1 cellular context compared by ENCODE assay signal in the genomic region with DNA sequence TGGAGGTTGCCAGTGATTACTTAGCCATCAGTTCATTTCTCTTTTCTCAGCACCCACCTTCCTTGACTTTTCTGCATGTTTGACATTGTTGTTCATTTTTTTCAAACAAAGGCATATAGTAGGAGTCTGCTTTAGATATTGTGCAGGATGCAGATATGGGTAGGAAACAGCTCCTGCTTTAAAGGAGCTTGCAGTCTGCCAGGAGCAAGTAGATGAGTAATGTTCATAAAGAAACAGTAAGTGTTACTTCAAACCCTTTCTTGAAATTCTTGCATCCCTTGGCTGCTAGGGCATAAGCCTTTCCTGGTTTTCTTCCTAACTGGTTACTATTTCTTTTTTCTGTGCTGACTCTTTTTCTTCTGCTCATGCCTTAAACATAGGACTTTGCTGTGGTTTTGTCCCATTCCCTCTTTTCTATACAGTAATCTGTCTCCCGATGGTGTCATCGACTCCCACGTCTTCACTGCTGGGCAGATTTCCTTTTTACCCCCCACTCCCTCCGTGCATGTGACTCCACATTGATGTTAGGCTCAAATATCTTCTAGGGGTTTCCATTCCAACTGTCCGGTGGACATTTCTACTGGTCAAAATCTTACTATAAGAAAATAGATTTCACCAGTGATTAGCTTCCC.
TF ChIP-seq lines count a peak whose summit lies in the region.

No MANE protein-coding gene starts in this region.

TF ChIP-seq in endothelial cell of umbilical vein, 7 proteins besides CTCF, POLR2A, EP300 and RAD21:
- TF ChIP-seq EZH2 (IDR thresholded peaks at IDR 0.05; ENCODE audit: borderline replicate concordance, low read depth, low read length, severe bottlenecking) (no peak), JUN (IDR thresholded peaks at IDR 0.05; ENCODE audit: borderline replicate concordance, insufficient read depth, insufficient read length, low read depth) (no peak), MYC (IDR thresholded peaks at IDR 0.05; ENCODE audit: low read depth, low read length) (no peak), FOS (IDR thresholded peaks at IDR 0.05; ENCODE audit: borderline replicate concordance, insufficient read depth, low read length) (no peak), POLR2AphosphoS5 (IDR thresholded peaks at IDR 0.05; ENCODE audit: insufficient read depth, low read depth, low read length) (no peak), GATA2 (IDR thresholded peaks at IDR 0.05; ENCODE audit: insufficient read depth, insufficient read length, low read depth, low read length) (no peak)
- TF ChIP-seq, protein P1, sequence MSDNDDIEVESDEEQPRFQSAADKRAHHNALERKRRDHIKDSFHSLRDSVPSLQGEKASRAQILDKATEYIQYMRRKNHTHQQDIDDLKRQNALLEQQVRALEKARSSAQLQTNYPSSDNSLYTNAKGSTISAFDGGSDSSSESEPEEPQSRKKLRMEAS (IDR thresholded peaks at IDR 0.05; ENCODE audit: insufficient read depth, insufficient read length), result no peak
